In the genomic region with DNA sequence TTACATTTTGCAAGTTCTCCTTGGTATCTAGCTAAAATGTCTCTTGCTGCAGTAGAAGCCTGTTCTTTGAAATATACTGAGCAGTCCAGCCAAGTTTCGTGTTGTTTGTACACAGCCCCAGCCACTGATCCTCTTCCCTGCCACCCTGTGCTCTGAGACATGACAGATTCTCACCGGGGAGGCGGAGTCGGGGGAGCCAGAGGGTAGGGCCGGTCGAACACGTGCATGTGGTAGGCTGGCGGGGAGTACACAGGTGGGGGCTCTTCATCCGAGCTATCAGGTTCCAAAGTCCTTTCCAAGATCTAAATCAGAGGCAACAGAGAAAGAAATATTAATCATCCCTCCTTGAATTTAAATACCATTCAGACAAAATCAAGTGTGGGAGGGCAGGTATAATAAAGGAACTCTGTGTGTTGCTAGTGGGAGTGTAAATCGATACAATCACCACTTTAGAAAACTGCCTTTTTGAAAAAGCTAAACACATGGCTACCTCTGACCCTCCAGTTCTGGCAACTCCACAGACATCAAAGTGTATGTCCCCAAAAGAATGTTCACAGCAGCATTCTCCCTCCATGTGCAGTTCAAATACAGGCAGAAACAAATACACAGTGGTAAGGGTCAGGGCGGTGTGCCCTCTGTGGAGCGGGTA, we compare ENCODE assay signal across 8 cellular contexts. TPM values are rescaled to one million over a fixed set of nuclear protein-coding genes. Genes with fewer than 3 reads are reported as not detected.
DNase-seq lines count a peak whose midpoint lies in the region; ATAC-seq, FAIRE-seq and TF ChIP-seq lines count a peak whose summit lies in the region.

No MANE protein-coding gene starts in this region.

- H3K4me3 ChIP-seq in H1 (ENCODE audit: extremely low read depth in 1 of 4, insufficient read depth in 2 of 4, low read depth in 3 of 4, low read length in 4 of 4) (no peak overlapping the region), trophoblast cell (ENCODE audit: low read depth, low read length) (no peak overlapping the region), upper lobe of left lung (no peak overlapping the region)

- peak; percentile 34 for DNase-seq in Caki2 (ENCODE audit: low read depth)
- peak; percentile 95 for DNase-seq in NCI-H2171 treated with DMSO at 0.1 percent for 48 hours (lab: John Stamatoyannopoulos, UW)
- no peak for DNase-seq in H1 (ENCODE audit: low read depth in 1 of 2, low spot score in 2 of 2)
- no peak for DNase-seq in trophoblast cell
- DNase-seq in upper lobe of left lung = no peak
- DNase-seq in GF-D8 (lab: John Stamatoyannopoulos, UW) = no peak

- H2BK15ac ChIP-seq in H1 (ENCODE audit: low read length) = no peak overlapping the region

- H4K91ac ChIP-seq in H1 (replicated peaks; ENCODE audit: insufficient read length, low read length) (peak overlapping the region; percentile 15), trophoblast cell (ENCODE audit: low read depth, low read length) (peak overlapping the region; percentile 48)

- H3K79me1 ChIP-seq in H1 (ENCODE audit: low read depth, low read length) (no peaks in the 10 kb centered on the region), trophoblast cell (ENCODE audit: low read length) (peaks cover 34% of the 10 kb centered on the region)

- H2BK20ac ChIP-seq in H1 (ENCODE audit: low read length) = peak overlapping the region; percentile 3; the same call in 1 of the 2 replicates

- H2BK120ac ChIP-seq in H1 (replicated peaks; ENCODE audit: low read depth, low read length) = peak overlapping the region; percentile 13
- peak overlapping the region; percentile 33 for H2BK120ac ChIP-seq in trophoblast cell (ENCODE audit: insufficient read depth, low read length, poor library complexity)

- TF ChIP-seq POLR2A in H1 (IDR thresholded peaks at IDR 0.05; ENCODE audit: control extremely low read depth in 1 of 2, low read depth in 2 of 2, low read length in 2 of 2) (no peak), upper lobe of left lung (IDR thresholded peaks at IDR 0.05) (no peak)

- H3K14ac ChIP-seq in H1 (ENCODE audit: insufficient read length) = no peak overlapping the region
- H3K14ac ChIP-seq in trophoblast cell (ENCODE audit: low read length) = peak overlapping the region; percentile 32

- H2AFZ ChIP-seq in H1 (ENCODE audit: low read length) = no peak overlapping the region
- H2AFZ ChIP-seq in trophoblast cell (ENCODE audit: insufficient read depth, low read length, poor library complexity) = no peak overlapping the region

- no peak overlapping the region for H4K12ac ChIP-seq in trophoblast cell (ENCODE audit: low read depth, low read length)

- H2AK5ac ChIP-seq in H1 (ENCODE audit: low read depth, low read length) (peak overlapping the region; percentile 54; the same call in 1 of the 2 replicates), trophoblast cell (ENCODE audit: low read length) (peak overlapping the region; percentile 60)

- ATAC-seq in upper lobe of left lung (ENCODE audit: low FRiP score in 2 of 2) = no peak
- ATAC-seq in GM19463 (IDR thresholded peaks at IDR 0.05; ENCODE audit: unreplicated experiment) = no peak
- ATAC-seq in GM18873 (IDR thresholded peaks at IDR 0.05; ENCODE audit: low FRiP score, unreplicated experiment) = no peak

- H3K27me3 ChIP-seq in H1 (replicated peaks in 1 of 4; ENCODE audit: control insufficient read depth in 3 of 4, extremely low read depth in 1 of 4, insufficient read depth in 3 of 4, low read length in 3 of 4) (peaks cover 0 to 12% (median 5%) of the 10 kb centered on the region in 4 experiments; a peak in 3 of 7 replicates), trophoblast cell (ENCODE audit: insufficient read depth, low read length) (no peaks in the 10 kb centered on the region), upper lobe of left lung (no peaks in the 10 kb centered on the region)

- peak overlapping the region; percentile 99 for H2BK12ac ChIP-seq in H1 (ENCODE audit: low read depth, low read length)
- H2BK12ac ChIP-seq in trophoblast cell (ENCODE audit: low read length) = peak overlapping the region; percentile 85

- H3K79me2 ChIP-seq in H1 (ENCODE audit: control insufficient read depth in 1 of 2, insufficient read depth in 2 of 2, low read length in 2 of 2) (no peaks in the 10 kb centered on the region), trophoblast cell (ENCODE audit: control insufficient read depth, insufficient read depth, low read length, poor library complexity) (peaks cover 2% of the 10 kb centered on the region)

- H4K20me1 ChIP-seq in H1 (replicated peaks in 1 of 2; ENCODE audit: control insufficient read depth in 1 of 2, insufficient read depth in 2 of 2, low read length in 2 of 2) = no peaks in the 10 kb centered on the region

- in situ Hi-C loops in Caki2 (cut with HindIII; ENCODE audit: low pct_unique_long_range_greater_than_20kb, low sequenced_read_pairs) = no loop called here

- peaks cover 2% of the 10 kb centered on the region for H3K23me2 ChIP-seq in H1 (ENCODE audit: low read depth, low read length)

- POLR2A ChIA-PET in H1 (lab: Charles Lee; ENCODE audit: partially characterized antibody) = interaction anchor here (1.3 to 4.2 kb wide), 6 partner anchors 9 to 110 kb away, joined by 4 to 15 read pairs (median 10); a partner anchor contains a TSS

- peak overlapping the region; percentile 22; the same call in 1 of the 2 replicates for H2BK5ac ChIP-seq in H1 (ENCODE audit: low read depth, low read length)
- H2BK5ac ChIP-seq in trophoblast cell (ENCODE audit: low read depth, low read length, poor library complexity) = peak overlapping the region; percentile 28

- CTCF ChIA-PET in H1 (lab: Charles Lee; ENCODE audit: partially characterized antibody) = interaction anchor here (1.0 to 20.7 kb wide), 11 partner anchors 12 to 233 kb away, joined by 3 to 221 read pairs (median 6); no protein-coding TSS in a partner anchor

- H3K4me1 ChIP-seq in H1 (replicated peaks in 1 of 4; ENCODE audit: control insufficient read depth in 3 of 4, insufficient read depth in 4 of 4, low read length in 3 of 4) (peaks cover 25 to 55% (median 37%) of the 10 kb centered on the region in 4 experiments), trophoblast cell (ENCODE audit: control insufficient read depth in 1 of 2, insufficient read depth in 2 of 2, low read length in 2 of 2) (peaks cover 53 to 56% of the 10 kb centered on the region in 2 experiments), upper lobe of left lung (peaks cover 15 to 35% (median 24%) of the 10 kb centered on the region in 4 donors)

- no peaks in the 10 kb centered on the region for H3K9me3 ChIP-seq in H1 (ENCODE audit: insufficient read depth in 2 of 2, low read depth in 1 of 2, low read length in 1 of 2)
- no peaks in the 10 kb centered on the region for H3K9me3 ChIP-seq in trophoblast cell (ENCODE audit: insufficient read depth, low read depth, low read length)
- no peaks in the 10 kb centered on the region for H3K9me3 ChIP-seq in upper lobe of left lung

- TF ChIP-seq CTCF in H1 (IDR thresholded peaks at IDR 0.05; ENCODE audit: control extremely low read depth in 1 of 3, insufficient read depth in 1 of 3, low read depth in 1 of 3, low read length in 3 of 3) = no peak
- TF ChIP-seq CTCF in upper lobe of left lung (IDR thresholded peaks at IDR 0.05) = no peak

- H3K18ac ChIP-seq in H1 (ENCODE audit: extremely low read depth, low read length) (0 out of 2 replicates have a peak overlapping the region, but pooled peaks have one; percentile 21), trophoblast cell (ENCODE audit: low read length) (peak overlapping the region; percentile 33)

- 59% methylated on average over 12 of the region's 12 CpGs; no CpG with 5 or more reads in 1 of the 2 experiments for WGBS in H1 (ENCODE audit: extremely low coverage in 1 of 2, insufficient coverage in 1 of 2, insufficient read length in 1 of 2, insufficient replicate concordance in 2 of 2, low coverage in 1 of 2, low lambda C conversion rate in 2 of 2, missing lambda C conversion rate in 1 of 2), 2 experiments
- WGBS in trophoblast cell (ENCODE audit: extremely low coverage, insufficient coverage, insufficient read length) = no CpG with 5 or more reads among the region's 12 CpGs
- WGBS in upper lobe of left lung, 2 donors = 78 to 89% methylated on average over 12 of the region's 12 CpGs

- H4K8ac ChIP-seq in H1 (ENCODE audit: extremely low read depth, insufficient read depth, low read length) (peak overlapping the region; percentile 71; the same call in 1 of the 2 replicates), trophoblast cell (ENCODE audit: low read depth, low read length) (no peak overlapping the region)

- H3K23ac ChIP-seq in H1 (ENCODE audit: insufficient read length) (no peak overlapping the region), trophoblast cell (ENCODE audit: low read length) (no peak overlapping the region)

- no peak overlapping the region for H3K9ac ChIP-seq in H1 (replicated peaks in 1 of 4; ENCODE audit: extremely low read depth in 1 of 4, low read depth in 3 of 4, low read length in 3 of 4)
- no peak overlapping the region for H3K9ac ChIP-seq in trophoblast cell (ENCODE audit: low read length)

- H3K27ac ChIP-seq in H1 (ENCODE audit: low read depth, low read length) = no peak overlapping the region
- H3K27ac ChIP-seq in trophoblast cell (ENCODE audit: low read depth, low read length) = peak overlapping the region; percentile 50
- no peak overlapping the region for H3K27ac ChIP-seq in upper lobe of left lung

- H3K56ac ChIP-seq in H1 (replicated peaks; ENCODE audit: insufficient read length, low read depth, low read length) = no peak overlapping the region

- H3K4me2 ChIP-seq in H1 (ENCODE audit: insufficient read depth in 1 of 2, low read depth in 2 of 2, low read length in 2 of 2) (peak overlapping the region in 1 of 2 experiments; percentile 7; a peak in 1 of 4 replicates), trophoblast cell (ENCODE audit: low read length) (peak overlapping the region; percentile 19)

- H3K36me3 ChIP-seq in H1 (ENCODE audit: control insufficient read depth in 2 of 4, insufficient read depth in 4 of 4, low read length in 3 of 4) = no peaks in the 10 kb centered on the region
- peaks cover 5 to 7% of the 10 kb centered on the region in 2 experiments for H3K36me3 ChIP-seq in trophoblast cell (ENCODE audit: control insufficient read depth in 1 of 2, insufficient read depth in 2 of 2, low read length in 2 of 2)
- H3K36me3 ChIP-seq in upper lobe of left lung = peaks cover 0 to 38% (median 15%) of the 10 kb centered on the region in 4 donors

- no peak for FAIRE-seq in H1 (lab: Jason Lieb, UNC)

- TF ChIP-seq RAD21 in H1 (IDR thresholded peaks at IDR 0.05 in 1 of 2, conservative IDR thresholded peaks at IDR 0.05 in 1 of 2; ENCODE audit: low read depth in 2 of 2, low read length in 2 of 2) = no peak

- TF ChIP-seq EP300 in H1 (IDR thresholded peaks at IDR 0.05; ENCODE audit: borderline replicate concordance in 1 of 2, low read depth in 2 of 2, low read length in 2 of 2) (no peak), upper lobe of left lung (IDR thresholded peaks at IDR 0.05) (no peak)

- H3K4ac ChIP-seq in H1 (replicated peaks; ENCODE audit: insufficient read length, low read depth, low read length) = peak overlapping the region; percentile 27
- H3K4ac ChIP-seq in trophoblast cell (ENCODE audit: low read depth, low read length) = no peak overlapping the region

- H4K5ac ChIP-seq in H1 (ENCODE audit: insufficient read length, low read depth, low read length) = no peak overlapping the region

RNA-seq across cellular contexts. Expression of a gene that starts 29.7 kb away (rescaled TPM):
- total RNA-seq in Caki2 (2014; rRNA removed; shearing (Covaris generic); ENCODE audit: low replicate concordance) = 57.0 and 71.5 TPM in 2 replicates
- total RNA-seq in H1 (2021; fragmentation: NEBNext Ultra II Directional; extraction: Animal tissue kit (Norgen Biotek cat#: 25700)) = 60.4 and 73.4 TPM in 2 replicates
- 32.9 and 38.6 TPM in 2 replicates for polyA plus RNA-seq in H1 (2011; rRNA removed)
- 68.9 TPM for polyA plus RNA-seq in H1 (2011; cell fraction: cytosol; rRNA removed)
- 26.0 TPM for polyA plus RNA-seq in H1 (2011; cell fraction: nucleus; rRNA removed)
- 64.2 to 105 TPM (median 72.5 TPM) in 4 replicates for polyA plus RNA-seq in H1 (2012, experiment 1 of 2)
- 49.1 TPM for polyA plus RNA-seq in H1 (2012, experiment 2 of 2)
- 25.2 TPM for polyA plus RNA-seq in H1 (2013, experiment 1 of 2)
- 26.2 TPM for polyA plus RNA-seq in H1 (2013, experiment 2 of 2)
- 18.4 and 25.9 TPM in 2 replicates for polyA minus RNA-seq in H1 (2011; rRNA and poly(A)+ RNA removed)
- 10.5 TPM for polyA minus RNA-seq in H1 (2011; cell fraction: cytosol; rRNA and poly(A)+ RNA removed)
- polyA minus RNA-seq in H1 (2011; cell fraction: nucleus; rRNA and poly(A)+ RNA removed) = 21.0 TPM
- 14.8 and 17.1 TPM in 2 replicates for polyA plus RNA-seq in trophoblast cell (2013)
- 10 to 100 TPM; 11.4 to 50.6 (median 19.1) TPM for total RNA-seq in upper lobe of left lung

Comparison
In these comparisons a context has a peak if more than half of its experiments do, and no peak if none do; other contexts are left out.
1. DNase-seq: peak in Caki2 (single experiment) and NCI-H2171 treated with DMSO at 0.1 percent for 48 hours (single experiment); none in H1 (0 of 2), trophoblast cell (0 of 2), upper lobe of left lung (0 of 2) and GF-D8 (single experiment).